11 cellular contexts compared by ENCODE assay signal in genomic region chr1:214224605-214225354, GRCh38. TPM values are rescaled to one million over a fixed set of nuclear protein-coding genes. Genes with fewer than 3 reads are reported as not detected.
A peak's percentile ranks its signal among the peaks of the same experiment; 100 is the strongest.
DNase-seq lines count a peak whose midpoint lies in the region; ATAC-seq and TF ChIP-seq lines count a peak whose summit lies in the region.
"Had no signal": no experiment of that assay in that cellular context is flagged by ENCODE, and none has a peak within 500 bp of the region (broad histone marks: within the 10 kb centered on the region; RNA-seq: fewer than 3 reads in every experiment).

No MANE protein-coding gene starts in this region.

- peak overlapping the region; percentile 74 for H3K4me2 ChIP-seq in IMR-90 (ENCODE audit: low read depth, low read length)
- H3K4me2 ChIP-seq in smooth muscle cell: peak overlapping the region; percentile 88

- no peak for TF ChIP-seq POLR2A in IMR-90 (IDR thresholded peaks at IDR 0.05; ENCODE audit: low read depth, low read length)

- 0 out of 2 replicates have a peak overlapping the region, but pooled peaks have one; percentile 26 for H4K91ac ChIP-seq in IMR-90 (ENCODE audit: insufficient read depth, low read depth, low read length)

- H3K18ac ChIP-seq in IMR-90 (ENCODE audit: low read depth, low read length): peak overlapping the region; percentile 5; the same call in 1 of the 2 replicates

- H2AK5ac ChIP-seq in IMR-90 (ENCODE audit: low read depth, low read length): no peak overlapping the region

- no peaks in the 10 kb centered on the region for H3F3A ChIP-seq in smooth muscle cell (ENCODE audit: low read depth)

- TF ChIP-seq RAD21 in IMR-90 (IDR thresholded peaks at IDR 0.05; ENCODE audit: low read length): no peak

- H4K20me1 ChIP-seq in IMR-90 (ENCODE audit: insufficient read depth, low read length) (no peaks in the 10 kb centered on the region), smooth muscle cell (ENCODE audit: low read depth) (no peaks in the 10 kb centered on the region)

- H3K4me3 Mint-ChIP-seq in endothelial cell (ENCODE audit: unreplicated experiment): peak overlapping the region; percentile 43
- H3K4me3 Mint-ChIP-seq: activated naive CD8-positive, alpha-beta T cell treated with anti-CD3 and anti-CD28 coated beads, Interleukin-2, amount 10 ng/mL, durations not matched to agents 7 days and 5 days; natural killer cell had no signal

- peaks cover 25% of the 10 kb centered on the region for H3K27me3 ChIP-seq in IMR-90 (ENCODE audit: control insufficient read depth, insufficient read depth, low read length)
- no peaks in the 10 kb centered on the region for H3K27me3 ChIP-seq in kidney epithelial cell (ENCODE audit: control insufficient read depth, insufficient read depth, low read length)
- no peaks in the 10 kb centered on the region for H3K27me3 ChIP-seq in smooth muscle cell (ENCODE audit: low read depth)

- BruUV-seq in IMR-90 (replicated peaks; lab: Mats Ljungman, UMichigan): no TSS peak

- ATAC-seq in IMR-90 (ENCODE audit: low read depth) (peak; percentile 82), HG03095 (IDR thresholded peaks at IDR 0.05; ENCODE audit: unreplicated experiment) (no peak), GM18868 (IDR thresholded peaks at IDR 0.05; ENCODE audit: unreplicated experiment) (no peak)
- ATAC-seq: natural killer cell had no signal

- peaks cover 24% of the 10 kb centered on the region for H3K4me1 Mint-ChIP-seq in endothelial cell (ENCODE audit: unreplicated experiment)
- H3K4me1 Mint-ChIP-seq: natural killer cell had no signal

- H3K14ac ChIP-seq in IMR-90 (replicated peaks; ENCODE audit: low read depth, low read length): peak overlapping the region; percentile 34

- CTCF ChIA-PET in IMR-90 (lab: Yijun Ruan, JAX): interaction anchor here (0.7 to 1.1 kb wide), 4 partner anchors 11 to 107 kb away, joined by 3 to 5 read pairs (median 4); no protein-coding TSS in a partner anchor

- no peaks in the 10 kb centered on the region for H3K27me3 Mint-ChIP-seq in endothelial cell (ENCODE audit: unreplicated experiment)

- H3K4me3 ChIP-seq in IMR-90 (ENCODE audit: insufficient read depth, low read depth, low read length) (peak overlapping the region; percentile 42), kidney epithelial cell (ENCODE audit: low read depth, low read length) (peak overlapping the region; percentile 11), smooth muscle cell (peak overlapping the region; percentile 49)

- no peak overlapping the region for H2BK5ac ChIP-seq in IMR-90 (ENCODE audit: low read depth, low read length, poor library complexity, severe bottlenecking)

- H4K5ac ChIP-seq in IMR-90 (ENCODE audit: low read depth, low read length): no peak overlapping the region

- H3K9me1 ChIP-seq in IMR-90 (ENCODE audit: insufficient read depth, low read length): no peaks in the 10 kb centered on the region; the same call in 1 of the 2 replicates

- H3K9ac ChIP-seq in IMR-90 (ENCODE audit: low read depth, low read length) (peak overlapping the region; percentile 49), smooth muscle cell (ENCODE audit: low read depth) (no peak overlapping the region)

- H3K27ac ChIP-seq in IMR-90 (ENCODE audit: insufficient read depth, low read length) (no peak overlapping the region), smooth muscle cell (ENCODE audit: low read depth) (no peak overlapping the region)

- H3K4me1 ChIP-seq in IMR-90 (ENCODE audit: control insufficient read depth, insufficient read depth, low read length) (no peaks in the 10 kb centered on the region), smooth muscle cell (ENCODE audit: low read depth) (peaks cover 23% of the 10 kb centered on the region)

- H3K36me3 ChIP-seq in IMR-90 (ENCODE audit: control insufficient read depth, insufficient read depth, low read length) (no peaks in the 10 kb centered on the region), kidney epithelial cell (ENCODE audit: control insufficient read depth, insufficient read depth, low read length) (no peaks in the 10 kb centered on the region), smooth muscle cell (ENCODE audit: low read depth) (no peaks in the 10 kb centered on the region)

- POLR2A ChIA-PET in IMR-90 (lab: Charles Lee; ENCODE audit: unreplicated experiment): no interaction called here

- H3K9me3 Mint-ChIP-seq in endothelial cell (ENCODE audit: unreplicated experiment): no peaks in the 10 kb centered on the region
- H3K9me3 Mint-ChIP-seq: activated naive CD8-positive, alpha-beta T cell treated with anti-CD3 and anti-CD28 coated beads, Interleukin-2, amount 10 ng/mL, durations not matched to agents 7 days and 5 days; natural killer cell had no signal

- in situ Hi-C loops in IMR-90 (cut with MboI; ENCODE audit: low sequenced_read_pairs): loop anchor here (25.0 kb wide), 1 partner anchor 1313 kb away; no protein-coding TSS in a partner anchor

- no peaks in the 10 kb centered on the region for H3K79me2 ChIP-seq in smooth muscle cell (ENCODE audit: low read depth)

- dilution Hi-C loops in IMR-90 (cut with HindIII; ENCODE audit: low sequenced_read_pairs, unreplicated experiment): no loop called here

- peak overlapping the region; percentile 6 to 78; a peak in 2 of 4 replicates for H4K8ac ChIP-seq in IMR-90 (ENCODE audit: low read depth in 2 of 2, low read length in 2 of 2)

- no peaks in the 10 kb centered on the region for H3K36me3 Mint-ChIP-seq in endothelial cell (ENCODE audit: low read depth, unreplicated experiment)
- H3K36me3 Mint-ChIP-seq: activated naive CD8-positive, alpha-beta T cell treated with anti-CD3 and anti-CD28 coated beads, Interleukin-2, amount 10 ng/mL, durations not matched to agents 7 days and 5 days; natural killer cell had no signal

- H2AFZ ChIP-seq in IMR-90 (replicated peaks; ENCODE audit: low read length, poor library complexity): peak overlapping the region; percentile 87
- H2AFZ ChIP-seq in smooth muscle cell (ENCODE audit: low read depth): peak overlapping the region; percentile 99

- no peaks in the 10 kb centered on the region for H3K79me1 ChIP-seq in IMR-90 (ENCODE audit: low read depth in 1 of 2, low read length in 2 of 2)

- no peaks in the 10 kb centered on the region for H3K9me3 ChIP-seq in IMR-90 (ENCODE audit: control insufficient read depth, insufficient read depth, low read length)
- no peaks in the 10 kb centered on the region for H3K9me3 ChIP-seq in smooth muscle cell (replicated peaks; ENCODE audit: low read depth)

- no peak overlapping the region for H2BK15ac ChIP-seq in IMR-90 (ENCODE audit: low read depth, low read length)

- intact Hi-C loops in IMR-90 (cut with micrococcal nuclease): no loop called here

- peak; percentile 41 for DNase-seq in IMR-90
- no peak for DNase-seq in endothelial cell (ENCODE audit: low spot score)
- DNase-seq in kidney epithelial cell (ENCODE audit: low read depth): no peak
- DNase-seq in smooth muscle cell (lab: John Stamatoyannopoulos, UW; ENCODE audit: unreplicated experiment): no peak
- DNase-seq in stimulated activated CD4-positive, alpha-beta T cell treated with anti-CD3 and anti-CD28 coated beads, Interleukin-15, amount 100 ng/mL, for 24 hours: no peak
- DNase-seq in NCI-H774 (lab: John Stamatoyannopoulos, UW): no peak
- DNase-seq: activated naive CD8-positive, alpha-beta T cell treated with anti-CD3 and anti-CD28 coated beads, Interleukin-2, amount 10 ng/mL, durations not matched to agents 7 days and 5 days; natural killer cell; NCI-H1694 had no signal

- H2BK120ac ChIP-seq in IMR-90 (ENCODE audit: low read depth, low read length): 0 out of 2 replicates have a peak overlapping the region, but pooled peaks have one; percentile 67

- no peak overlapping the region for H2BK20ac ChIP-seq in IMR-90 (ENCODE audit: low read depth, low read length)

- peak overlapping the region; percentile 67 for H3K4ac ChIP-seq in IMR-90 (ENCODE audit: low read depth, low read length)

- TF ChIP-seq CTCF in IMR-90 (conservative IDR thresholded peaks at IDR 0.05; ENCODE audit: low read depth, low read length): no peak
- no peak for TF ChIP-seq CTCF in endothelial cell (IDR thresholded peaks at IDR 0.05; ENCODE audit: unreplicated experiment)
- no peak for TF ChIP-seq CTCF in kidney epithelial cell (IDR thresholded peaks at IDR 0.05; ENCODE audit: insufficient read depth, low read length, poor library complexity, severe bottlenecking)
- TF ChIP-seq CTCF in smooth muscle cell (IDR thresholded peaks at IDR 0.05; ENCODE audit: borderline replicate concordance, insufficient read depth, poor library complexity, severe bottlenecking): no peak

- WGBS in IMR-90 (ENCODE audit: extremely low coverage in 2 of 2, insufficient read length in 1 of 2), 2 experiments: 6% methylated on average over 9 of the region's 24 CpGs; no CpG with 5 or more reads in 1 of the 2 experiments
- WGBS in smooth muscle cell (ENCODE audit: low lambda C conversion rate): 13% methylated on average over 24 of the region's 24 CpGs

- H3K23ac ChIP-seq in IMR-90 (ENCODE audit: low read depth, low read length): peak overlapping the region; percentile 53

- peak overlapping the region; percentile 14 for H2AK9ac ChIP-seq in IMR-90 (replicated peaks; ENCODE audit: low read depth, low read length, poor library complexity)

- peak overlapping the region; percentile 58 for H3K27ac Mint-ChIP-seq in endothelial cell (ENCODE audit: unreplicated experiment)
- H3K27ac Mint-ChIP-seq: activated naive CD8-positive, alpha-beta T cell treated with anti-CD3 and anti-CD28 coated beads, Interleukin-2, amount 10 ng/mL, durations not matched to agents 7 days and 5 days; natural killer cell had no signal

- peak overlapping the region; percentile 58; the same call in 1 of the 2 replicates for H3K56ac ChIP-seq in IMR-90 (ENCODE audit: extremely low read depth, insufficient read depth, low read length)

TF ChIP-seq in IMR-90, 13 proteins besides CTCF, POLR2A, EP300 and RAD21:
- TF ChIP-seq CEBPB (IDR thresholded peaks at IDR 0.05; ENCODE audit: low read depth, low read length): peak; percentile 26; the same call in 1 of the 2 replicates
- no peak for TF ChIP-seq NFE2L2 (IDR thresholded peaks at IDR 0.05; ENCODE audit: low read depth, low read length)
- peak; percentile 68; the same call in 1 of the 2 replicates for TF ChIP-seq USF2 (IDR thresholded peaks at IDR 0.05; ENCODE audit: low read depth, low read length)
TF ChIP-seq in IMR-90: peak in this region for 2.

RNA-seq across cellular contexts. Expression of gene SMYD2, which starts 56.2 kb away (rescaled TPM):
- total RNA-seq in IMR-90 (2012; rRNA removed): 45.8 and 61.7 TPM in 2 replicates
- polyA plus RNA-seq in IMR-90 (2012; rRNA removed): 27.6 and 32.7 TPM in 2 replicates
- 9.0 and 13.6 TPM in 2 replicates for polyA plus RNA-seq in IMR-90 (2012; cell fraction: cytosol; rRNA removed)
- 10.1 and 41.2 TPM in 2 replicates for polyA plus RNA-seq in IMR-90 (2012; cell fraction: nucleus; rRNA removed; ENCODE audit: low replicate concordance)
- total RNA-seq in endothelial cell (ENCODE audit: unreplicated experiment): 44.1 TPM
- 54.7 and 60.7 TPM in 2 replicates for total RNA-seq in kidney epithelial cell
- 39.7 and 43.3 TPM in 2 replicates for total RNA-seq in smooth muscle cell
- polyA plus RNA-seq in smooth muscle cell: 31.1 and 35.4 TPM in 2 replicates
